In the genomic region with DNA sequence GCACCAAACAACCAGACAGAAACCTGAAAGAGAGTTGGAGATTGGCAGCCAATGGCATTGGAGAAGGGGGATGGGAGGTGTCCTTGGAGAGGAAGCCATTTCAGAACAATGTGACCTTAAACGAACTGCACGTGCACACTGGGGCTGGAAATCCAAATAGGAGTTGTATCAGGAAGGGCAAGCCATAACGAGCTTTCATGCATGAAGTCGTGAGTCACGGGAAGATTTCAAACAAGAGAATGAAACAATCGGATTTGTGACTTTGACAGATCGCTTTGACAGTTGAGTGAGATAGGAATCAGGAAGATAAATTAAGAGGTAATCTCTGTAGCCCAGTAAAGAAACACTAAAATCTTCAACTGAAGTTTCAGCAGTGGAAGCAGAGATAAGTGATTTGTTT, we compare ENCODE assay signal across 20 cellular contexts.
DNase-seq lines count a peak whose midpoint lies in the region; ATAC-seq, FAIRE-seq and TF ChIP-seq lines count a peak whose summit lies in the region.
"Had no signal": no experiment of that assay in that cellular context is flagged by ENCODE, and none has a peak within 500 bp of the region (broad histone marks: within the 10 kb centered on the region; RNA-seq: fewer than 3 reads in every experiment).

No MANE protein-coding gene starts in this region.

- H3K79me1 ChIP-seq in H1 (ENCODE audit: low read depth, low read length), result no peaks in the 10 kb centered on the region

- H3K79me2 ChIP-seq in H1 (ENCODE audit: control insufficient read depth in 1 of 2, insufficient read depth in 2 of 2, low read length in 2 of 2), result no peaks in the 10 kb centered on the region
- no peaks in the 10 kb centered on the region for H3K79me2 ChIP-seq in neural progenitor cell (ENCODE audit: low read depth)

- no peak overlapping the region for H3K4ac ChIP-seq in H1 (replicated peaks; ENCODE audit: insufficient read length, low read depth, low read length)

- H2BK20ac ChIP-seq in H1 (ENCODE audit: low read length), result 0 out of 2 replicates have a peak overlapping the region, but pooled peaks have one; percentile 78

- H3K36me3 Mint-ChIP-seq in neural progenitor cell, result no peaks in the 10 kb centered on the region
- H3K36me3 Mint-ChIP-seq: CD8-positive, alpha-beta T cell had no signal

- H2BK15ac ChIP-seq in H1 (ENCODE audit: low read length), result no peak overlapping the region; the same call in 1 of the 2 replicates

- no peaks in the 10 kb centered on the region for H3F3A ChIP-seq in neural progenitor cell (ENCODE audit: low read depth)

- H4K8ac ChIP-seq in H1 (ENCODE audit: extremely low read depth, insufficient read depth, low read length), result no peak overlapping the region

- no peak overlapping the region for H3K56ac ChIP-seq in H1 (replicated peaks; ENCODE audit: insufficient read length, low read depth, low read length)

- peak overlapping the region; percentile 50; the same call in 1 of the 2 replicates for H2AFZ ChIP-seq in H1 (ENCODE audit: low read length)
- H2AFZ ChIP-seq in neural progenitor cell (replicated peaks), result no peak overlapping the region

- TF ChIP-seq EP300 in H1 (IDR thresholded peaks at IDR 0.05; ENCODE audit: borderline replicate concordance in 1 of 2, low read depth in 2 of 2, low read length in 2 of 2), result no peak
- no peak for TF ChIP-seq EP300 in stomach (IDR thresholded peaks at IDR 0.05)

- H3K27ac ChIP-seq in H1 (ENCODE audit: low read depth, low read length) (no peak overlapping the region), neural progenitor cell (no peak overlapping the region), stomach (no peak overlapping the region)
- H3K27ac ChIP-seq: BLaER1, SK-N-MC had no signal

- ATAC-seq in HG03469 (IDR thresholded peaks at IDR 0.05; ENCODE audit: unreplicated experiment), result no peak
- ATAC-seq in HG03521 (IDR thresholded peaks at IDR 0.05; ENCODE audit: unreplicated experiment), result no peak
- ATAC-seq: CD8-positive, alpha-beta T cell; Right ventricle myocardium inferior had no signal

- no peak overlapping the region for H3K23ac ChIP-seq in H1 (ENCODE audit: insufficient read length)

- no peaks in the 10 kb centered on the region for H3K4me1 Mint-ChIP-seq in neural progenitor cell
- H3K4me1 Mint-ChIP-seq: H9 had no signal

- H3K4me2 ChIP-seq in H1 (ENCODE audit: insufficient read depth in 1 of 2, low read depth in 2 of 2, low read length in 2 of 2) (no peak overlapping the region), neural progenitor cell (no peak overlapping the region)
- H3K4me2 ChIP-seq: BLaER1 had no signal

- POLR2A ChIA-PET in H1 (lab: Charles Lee; ENCODE audit: partially characterized antibody), result no interaction called here

- intact Hi-C loops in stomach (cut with DNase I; ENCODE audit: low total_unique reads), result no loop called here

- no peak overlapping the region for H2BK12ac ChIP-seq in H1 (ENCODE audit: low read depth, low read length)

- no peak for TF ChIP-seq RAD21 in H1 (IDR thresholded peaks at IDR 0.05 in 1 of 2, conservative IDR thresholded peaks at IDR 0.05 in 1 of 2; ENCODE audit: low read depth in 2 of 2, low read length in 2 of 2)

- no peak overlapping the region for H3K14ac ChIP-seq in H1 (ENCODE audit: insufficient read length)

- H3K27me3 Mint-ChIP-seq in neural progenitor cell (ENCODE audit: insufficient read depth, low read depth), result no peaks in the 10 kb centered on the region

- TF ChIP-seq CTCF in H1 (IDR thresholded peaks at IDR 0.05; ENCODE audit: control extremely low read depth in 1 of 3, insufficient read depth in 1 of 3, low read depth in 1 of 3, low read length in 3 of 3) (no peak), neural progenitor cell (IDR thresholded peaks at IDR 0.05) (no peak), stomach (IDR thresholded peaks at IDR 0.05) (no peak)

- H3K27ac Mint-ChIP-seq in neural progenitor cell, result peak overlapping the region; percentile 55
- H3K27ac Mint-ChIP-seq: CD8-positive, alpha-beta T cell; H9 had no signal

- no peaks in the 10 kb centered on the region for H3K4me1 ChIP-seq in H1 (replicated peaks in 1 of 4; ENCODE audit: control insufficient read depth in 3 of 4, insufficient read depth in 4 of 4, low read length in 3 of 4)
- no peaks in the 10 kb centered on the region for H3K4me1 ChIP-seq in neural progenitor cell
- H3K4me1 ChIP-seq in stomach, result no peaks in the 10 kb centered on the region

- no peak overlapping the region for H2AK5ac ChIP-seq in H1 (ENCODE audit: low read depth, low read length)

- H4K20me1 ChIP-seq in H1 (replicated peaks in 1 of 2; ENCODE audit: control insufficient read depth in 1 of 2, insufficient read depth in 2 of 2, low read length in 2 of 2) (no peaks in the 10 kb centered on the region), neural progenitor cell (ENCODE audit: low read depth) (no peaks in the 10 kb centered on the region)
- H4K20me1 ChIP-seq: BLaER1 had no signal

- WGBS in H1 (ENCODE audit: extremely low coverage in 1 of 2, insufficient coverage in 1 of 2, insufficient read length in 1 of 2, insufficient replicate concordance in 2 of 2, low coverage in 1 of 2, low lambda C conversion rate in 2 of 2, missing lambda C conversion rate in 1 of 2), 2 experiments, result 65% methylated on average over 7 of the region's 7 CpGs; no CpG with 5 or more reads in 1 of the 2 experiments
- 64 to 70% (median 68%) methylated on average over 7 of the region's 7 CpGs for WGBS in stomach, 5 donors

- no peak overlapping the region for H3K4me3 Mint-ChIP-seq in neural progenitor cell
- H3K4me3 Mint-ChIP-seq: CD8-positive, alpha-beta T cell; H9 had no signal

- no peak overlapping the region for H4K5ac ChIP-seq in H1 (ENCODE audit: insufficient read length, low read depth, low read length)

- no peak overlapping the region for H3K9ac ChIP-seq in H1 (replicated peaks in 1 of 4; ENCODE audit: extremely low read depth in 1 of 4, low read depth in 3 of 4, low read length in 3 of 4)
- no peak overlapping the region for H3K9ac ChIP-seq in neural progenitor cell
- H3K9ac ChIP-seq: BLaER1 had no signal

- FAIRE-seq in H1 (lab: Jason Lieb, UNC), result no peak

- H2BK5ac ChIP-seq in H1 (ENCODE audit: low read depth, low read length), result no peak overlapping the region

- H3K27me3 ChIP-seq in H1 (replicated peaks in 1 of 4; ENCODE audit: control insufficient read depth in 3 of 4, extremely low read depth in 1 of 4, insufficient read depth in 3 of 4, low read length in 3 of 4) (no peaks in the 10 kb centered on the region), neural progenitor cell (no peaks in the 10 kb centered on the region), stomach (no peaks in the 10 kb centered on the region)
- H3K27me3 ChIP-seq: BLaER1, MG63 had no signal

- TF ChIP-seq POLR2A in H1 (IDR thresholded peaks at IDR 0.05; ENCODE audit: control extremely low read depth in 1 of 2, low read depth in 2 of 2, low read length in 2 of 2) (no peak), stomach (IDR thresholded peaks at IDR 0.05) (no peak)

- no peaks in the 10 kb centered on the region for H3K36me3 ChIP-seq in H1 (ENCODE audit: control insufficient read depth in 2 of 4, insufficient read depth in 4 of 4, low read length in 3 of 4)
- H3K36me3 ChIP-seq in neural progenitor cell, result no peaks in the 10 kb centered on the region
- H3K36me3 ChIP-seq in stomach, result no peaks in the 10 kb centered on the region
- H3K36me3 ChIP-seq: BLaER1, MG63 had no signal

- H3K9me3 Mint-ChIP-seq in neural progenitor cell, result peaks cover 3% of the 10 kb centered on the region

- H4K91ac ChIP-seq in H1 (replicated peaks; ENCODE audit: insufficient read length, low read length), result peak overlapping the region; percentile 42

- H3K4me3 ChIP-seq in H1 (ENCODE audit: extremely low read depth in 1 of 4, insufficient read depth in 2 of 4, low read depth in 3 of 4, low read length in 4 of 4) (no peak overlapping the region), neural progenitor cell (no peak overlapping the region), stomach (no peak overlapping the region)
- H3K4me3 ChIP-seq: BLaER1, MG63, SK-N-MC had no signal

- DNase-seq in NCI-H82 (lab: John Stamatoyannopoulos, UW), result peak; percentile 72
- DNase-seq in NCI-H82 treated with DMSO at 0.1 percent for 48 hours (lab: John Stamatoyannopoulos, UW; ENCODE audit: unreplicated experiment), result no peak
- DNase-seq in H1 (ENCODE audit: low read depth in 1 of 2, low spot score in 2 of 2), result no peak
- DNase-seq in neural progenitor cell (ENCODE audit: low spot score), result no peak
- no peak for DNase-seq in stomach
- DNase-seq: 8988T; CD8-positive, alpha-beta T cell; H9; MG63; NCI-H1092 treated with DMSO at 0.1 percent for 48 hours; NCI-H1694; NCI-H526 treated with DMSO at 0.1 percent for 48 hours; OCI-M1; T-helper 1 cell had no signal

- H2BK120ac ChIP-seq in H1 (replicated peaks; ENCODE audit: low read depth, low read length), result no peak overlapping the region

- no peak overlapping the region for H3K18ac ChIP-seq in H1 (ENCODE audit: extremely low read depth, low read length)

- CTCF ChIA-PET in H1 (lab: Charles Lee; ENCODE audit: partially characterized antibody), result no interaction called here

- H3K9me3 ChIP-seq in H1 (ENCODE audit: insufficient read depth in 2 of 2, low read depth in 1 of 2, low read length in 1 of 2), result no peaks in the 10 kb centered on the region
- H3K9me3 ChIP-seq in neural progenitor cell (ENCODE audit: low read depth), result no peaks in the 10 kb centered on the region
- peaks cover 0 to 9% (median 6%) of the 10 kb centered on the region in 4 donors for H3K9me3 ChIP-seq in stomach
- H3K9me3 ChIP-seq: BLaER1, MG63 had no signal

- H3K23me2 ChIP-seq in H1 (ENCODE audit: low read depth, low read length), result no peaks in the 10 kb centered on the region

TF ChIP-seq in PFSK-1, 5 proteins besides CTCF, POLR2A, EP300 and RAD21 (continues in another document):
- no peak for TF ChIP-seq POLR2AphosphoS5 (IDR thresholded peaks at IDR 0.05; ENCODE audit: low read depth, low read length)

TF ChIP-seq in H1, 55 proteins besides CTCF, POLR2A, EP300 and RAD21 (continues in another document):
- no peak for TF ChIP-seq POU5F1 (IDR thresholded peaks at IDR 0.05; ENCODE audit: low read depth, low read length)
- no peak for TF ChIP-seq BCL11A (IDR thresholded peaks at IDR 0.05; ENCODE audit: low read depth in 2 of 2, low read length in 2 of 2)
- TF ChIP-seq SIRT6 (IDR thresholded peaks at IDR 0.05; ENCODE audit: low read length), result no peak
- TF ChIP-seq, protein P1, sequence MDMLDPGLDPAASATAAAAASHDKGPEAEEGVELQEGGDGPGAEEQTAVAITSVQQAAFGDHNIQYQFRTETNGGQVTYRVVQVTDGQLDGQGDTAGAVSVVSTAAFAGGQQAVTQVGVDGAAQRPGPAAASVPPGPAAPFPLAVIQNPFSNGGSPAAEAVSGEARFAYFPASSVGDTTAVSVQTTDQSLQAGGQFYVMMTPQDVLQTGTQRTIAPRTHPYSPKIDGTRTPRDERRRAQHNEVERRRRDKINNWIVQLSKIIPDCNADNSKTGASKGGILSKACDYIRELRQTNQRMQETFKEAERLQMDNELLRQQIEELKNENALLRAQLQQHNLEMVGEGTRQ (IDR thresholded peaks at IDR 0.05; ENCODE audit: low read length), result no peak
- no peak for TF ChIP-seq YY1 (IDR thresholded peaks at IDR 0.05; ENCODE audit: low read depth, low read length)
- no peak for TF ChIP-seq SP2 (IDR thresholded peaks at IDR 0.05; ENCODE audit: low read length)
- no peak for TF ChIP-seq EZH2 (IDR thresholded peaks at IDR 0.05; ENCODE audit: low read depth, low read length, severe bottlenecking)
- no peak for TF ChIP-seq RXRA (IDR thresholded peaks at IDR 0.05; ENCODE audit: insufficient read depth, low read depth, low read length)
- no peak for TF ChIP-seq SRF (IDR thresholded peaks at IDR 0.05; ENCODE audit: low read depth, low read length)
